In the genomic region with DNA sequence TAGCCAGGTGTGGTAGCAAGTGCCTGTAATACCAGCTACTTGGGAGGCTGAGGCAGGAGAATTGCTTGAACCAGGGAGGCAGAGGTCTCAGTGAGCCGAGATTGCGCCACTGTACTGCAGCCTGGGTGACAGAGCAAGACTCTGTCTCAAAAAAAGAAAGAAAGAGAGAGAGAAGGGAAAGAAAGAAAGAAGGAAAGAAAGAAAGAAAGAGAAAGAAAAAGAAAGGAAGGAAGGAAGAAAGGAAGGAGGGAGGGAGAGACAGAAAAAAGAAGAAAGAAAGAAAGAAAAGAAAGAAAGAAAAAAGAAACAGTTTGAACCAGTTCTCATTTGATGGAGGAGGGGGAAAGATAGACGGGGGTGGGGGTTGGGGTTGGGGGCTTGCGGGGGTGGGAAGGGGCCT, we compare ENCODE assay signal across 6 cellular contexts. TPM values are rescaled to one million over a fixed set of nuclear protein-coding genes. Genes with fewer than 3 reads are reported as not detected.
DNase-seq lines count a peak whose midpoint lies in the region; TF ChIP-seq lines count a peak whose summit lies in the region.
"Not testable (repeated sequence)": the region's sequence is repeated elsewhere in the genome, so short reads cannot be mapped to it uniquely, and the experiment has no call there.

No MANE protein-coding gene starts in this region.

- TF ChIP-seq EP300 in esophagus muscularis mucosa (IDR thresholded peaks at IDR 0.05); transverse colon (IDR thresholded peaks at IDR 0.05; ENCODE audit: low read depth): not testable (repeated sequence)

- H4K91ac ChIP-seq in neuronal stem cell (ENCODE audit: low read depth, low read length, poor library complexity), result not testable (repeated sequence)

- not testable (repeated sequence) for H2BK120ac ChIP-seq in neuronal stem cell (ENCODE audit: low read depth, low read length)

- TF ChIP-seq POLR2A in esophagus muscularis mucosa (IDR thresholded peaks at IDR 0.05; ENCODE audit: low read depth); transverse colon (IDR thresholded peaks at IDR 0.05): not testable (repeated sequence)

- H3K4me3 ChIP-seq in esophagus muscularis mucosa; neuronal stem cell (ENCODE audit: low read length in 2 of 2); transverse colon: not testable (repeated sequence)

- H3K9me3 Mint-ChIP-seq in activated naive CD8-positive, alpha-beta T cell treated with anti-CD3 and anti-CD28 coated beads for 36 hours; mesothelial cell of epicardium: not testable (repeated sequence)

- 62% methylated on average over 4 of the region's 4 CpGs for WGBS in esophagus muscularis mucosa
- WGBS in neuronal stem cell (ENCODE audit: extremely low coverage in 2 of 2, insufficient read length in 2 of 2, insufficient replicate concordance in 1 of 2), 2 donors, result no CpG with 5 or more reads among the region's 4 CpGs
- 64% methylated on average over 4 of the region's 4 CpGs; no CpG with 5 or more reads in 1 of the 2 donors for WGBS in transverse colon (ENCODE audit: low coverage in 1 of 2), 2 donors

- not testable (repeated sequence) for H2BK12ac ChIP-seq in neuronal stem cell (ENCODE audit: low read length)

- H2AK5ac ChIP-seq in neuronal stem cell (ENCODE audit: low read depth, low read length), result not testable (repeated sequence)

- H3K36me3 ChIP-seq in esophagus muscularis mucosa; neuronal stem cell (replicated peaks in 1 of 2; ENCODE audit: control insufficient read depth in 2 of 2, insufficient read depth in 2 of 2, low read length in 2 of 2); transverse colon: not testable (repeated sequence)

- H4K8ac ChIP-seq in neuronal stem cell (ENCODE audit: low read depth, low read length), result not testable (repeated sequence)

- H2BK5ac ChIP-seq in neuronal stem cell (ENCODE audit: low read length), result not testable (repeated sequence)

- H3K27me3 ChIP-seq in esophagus muscularis mucosa, transverse colon: not testable (repeated sequence)
- H3K27me3 ChIP-seq in neuronal stem cell (ENCODE audit: control insufficient read depth in 3 of 3, insufficient read depth in 3 of 3, low read depth in 1 of 3, low read length in 3 of 3), result peaks cover 0 to 20% (median 0%) of the 10 kb centered on the region in 3 experiments

- H3K4me1 ChIP-seq in esophagus muscularis mucosa, result peaks cover 6 to 24% (median 13%) of the 10 kb centered on the region in 4 donors
- H3K4me1 ChIP-seq in neuronal stem cell (ENCODE audit: control insufficient read depth in 2 of 2, insufficient read depth in 1 of 2, low read depth in 1 of 2, low read length in 2 of 2), result not testable (repeated sequence)
- H3K4me1 ChIP-seq in transverse colon, result peaks cover 0 to 14% (median 0%) of the 10 kb centered on the region in 4 donors

- H3K27me3 Mint-ChIP-seq in activated naive CD8-positive, alpha-beta T cell treated with anti-CD3 and anti-CD28 coated beads for 36 hours, result peaks cover 86% of the 10 kb centered on the region
- H3K27me3 Mint-ChIP-seq in mesothelial cell of epicardium (ENCODE audit: low read depth), result not testable (repeated sequence)

- H3K4me3 Mint-ChIP-seq in activated naive CD8-positive, alpha-beta T cell treated with anti-CD3 and anti-CD28 coated beads for 36 hours, result not testable (repeated sequence)
- H3K4me3 Mint-ChIP-seq in mesothelial cell of epicardium, result peak overlapping the region; percentile 10

- not testable (repeated sequence) for H3K9me3 ChIP-seq in esophagus muscularis mucosa; neuronal stem cell (replicated peaks in 1 of 2; ENCODE audit: control insufficient read depth in 2 of 2, insufficient read depth in 1 of 2, low read depth in 1 of 2, low read length in 2 of 2); transverse colon

- H3K27ac ChIP-seq in esophagus muscularis mucosa (replicated peaks in 1 of 4) (peak overlapping the region; percentile 59 to 74 (median 69)), transverse colon (peak overlapping the region; percentile 7 to 62 (median 40))
- H3K27ac ChIP-seq in neuronal stem cell (replicated peaks; ENCODE audit: low read length), result not testable (repeated sequence)

- in situ Hi-C loops in transverse colon (cut with MboI; ENCODE audit: low pct_ligation_motif_present in 1 of 4, low pct_unique_long_range_greater_than_20kb in 1 of 4, low sequenced_read_pairs in 3 of 4), result loop anchor here in 3 of 4 donors (25.0 kb wide), 1 partner anchor 627 kb away; no protein-coding TSS in a partner anchor

- H3K4me2 ChIP-seq in neuronal stem cell (ENCODE audit: insufficient read depth, low read length, poor library complexity, severe bottlenecking), result not testable (repeated sequence)

- H3K4me1 Mint-ChIP-seq in activated naive CD8-positive, alpha-beta T cell treated with anti-CD3 and anti-CD28 coated beads for 36 hours, result not testable (repeated sequence)
- H3K4me1 Mint-ChIP-seq in mesothelial cell of epicardium, result peaks cover 37% of the 10 kb centered on the region

- H3K36me3 Mint-ChIP-seq in activated naive CD8-positive, alpha-beta T cell treated with anti-CD3 and anti-CD28 coated beads for 36 hours; mesothelial cell of epicardium: not testable (repeated sequence)

- not testable (repeated sequence) for H3K9ac ChIP-seq in neuronal stem cell (ENCODE audit: low read depth, low read length, poor library complexity)

- not testable (repeated sequence) for H3K14ac ChIP-seq in neuronal stem cell (ENCODE audit: low read length)

- not testable (repeated sequence) for H2BK15ac ChIP-seq in neuronal stem cell (ENCODE audit: low read length)

- DNase-seq in activated naive CD8-positive, alpha-beta T cell treated with anti-CD3 and anti-CD28 coated beads for 36 hours; esophagus muscularis mucosa (ENCODE audit: extremely low spot score); mesothelial cell of epicardium (ENCODE audit: low spot score in 2 of 2, unreplicated experiment in 2 of 2); neuronal stem cell (ENCODE audit: low spot score); transverse colon: not testable (repeated sequence)
- peak; percentile 22 for DNase-seq in cardiac septum (ENCODE audit: low spot score)

- H2AFZ ChIP-seq in neuronal stem cell (ENCODE audit: low read length), result peak overlapping the region; percentile 83

- TF ChIP-seq CTCF in esophagus muscularis mucosa (IDR thresholded peaks at IDR 0.05); mesothelial cell of epicardium (IDR thresholded peaks at IDR 0.05; ENCODE audit: unreplicated experiment); transverse colon (IDR thresholded peaks at IDR 0.05): not testable (repeated sequence)

- H3K4ac ChIP-seq in neuronal stem cell (ENCODE audit: low read length), result not testable (repeated sequence)

- H3K27ac Mint-ChIP-seq in activated naive CD8-positive, alpha-beta T cell treated with anti-CD3 and anti-CD28 coated beads for 36 hours, result peak overlapping the region; percentile 5
- peak overlapping the region; percentile 96 for H3K27ac Mint-ChIP-seq in mesothelial cell of epicardium

- H3K79me1 ChIP-seq in neuronal stem cell (ENCODE audit: low read depth, low read length), result not testable (repeated sequence)

- H3K18ac ChIP-seq in neuronal stem cell (ENCODE audit: low read length), result not testable (repeated sequence)

- H3K23ac ChIP-seq in neuronal stem cell (ENCODE audit: low read depth, low read length, poor library complexity), result not testable (repeated sequence)

- intact Hi-C loops in esophagus muscularis mucosa (cut with DNase I); transverse colon (cut with DNase I; ENCODE audit: low total_unique reads): not testable (repeated sequence)
- intact Hi-C loops in cardiac septum (cut with DNase I), result loop anchor here (5.0 kb wide), 1 partner anchor 58 kb away; the partner anchor contains the start of gene HSPA9

RNA-seq across cellular contexts. Expression of gene HSPA9, which starts 59.6 kb away (rescaled TPM):
- total RNA-seq in activated naive CD8-positive, alpha-beta T cell treated with anti-CD3 and anti-CD28 coated beads for 36 hours, result 100 to 1,000 TPM; 578 to 584 TPM
- total RNA-seq in esophagus muscularis mucosa (100 to 1,000 TPM; 139 to 250 (median 186) TPM), cardiac septum (274 TPM), mesothelial cell of epicardium (157 to 165 TPM (median 160 TPM) in 3 replicates), transverse colon (100 to 1,000 TPM in 3 of 4 donors, 10 to 100 TPM in 1; 82.7 to 236 (median 175) TPM)
- 86.8 TPM for polyA plus RNA-seq in neuronal stem cell (2013, experiment 1 of 2)
- 85.4 TPM for polyA plus RNA-seq in neuronal stem cell (2013, experiment 2 of 2)
